8 cellular contexts compared by ENCODE assay signal in the genomic region with DNA sequence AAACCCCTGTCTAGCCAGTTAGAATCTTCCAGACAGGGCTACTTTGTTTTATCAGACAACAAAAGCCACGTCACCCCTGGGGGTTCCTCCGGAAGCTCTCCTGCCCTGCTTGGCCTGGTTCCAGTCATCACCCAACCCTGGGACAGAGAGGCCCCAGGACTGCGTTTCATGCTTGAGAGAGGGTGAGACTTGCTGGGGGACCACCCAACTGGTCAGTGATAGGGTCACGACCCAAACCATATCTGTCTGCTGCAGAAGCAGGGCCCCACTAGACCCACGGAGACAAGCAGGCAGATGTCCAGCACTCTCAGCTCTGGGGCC. TPM values are rescaled to one million over a fixed set of nuclear protein-coding genes. Genes with fewer than 3 reads are reported as not detected.
DNase-seq lines count a peak whose midpoint lies in the region; ATAC-seq and TF ChIP-seq lines count a peak whose summit lies in the region.

No MANE protein-coding gene starts in this region.

- H3K27ac ChIP-seq in iPS DF 6.9 (ENCODE audit: low read length), result no peak overlapping the region

- peak overlapping the region; percentile 75 for H3K4me3 Mint-ChIP-seq in activated naive CD8-positive, alpha-beta T cell treated with anti-CD3 and anti-CD28 coated beads, Interleukin-2, amount 10 ng/mL, durations not matched to agents 7 days and 5 days
- H3K4me3 Mint-ChIP-seq in stimulated activated memory B cell treated with anti-CD40 and anti-IgM and Interleukin-4, amounts not matched to agents 10 μg/mL and 1 μg/mL and 100 μg/mL, for 72 hours, result peak overlapping the region; percentile 73

- no CpG with 5 or more reads among the region's 5 CpGs for WGBS in iPS DF 6.9 (ENCODE audit: insufficient coverage, insufficient read length)

- ATAC-seq in activated naive CD8-positive, alpha-beta T cell treated with anti-CD3 and anti-CD28 coated beads, Interleukin-2, amount 10 ng/mL, durations not matched to agents 7 days and 5 days (ENCODE audit: low read depth), result no peak
- ATAC-seq in stimulated activated memory B cell treated with anti-CD40 and anti-IgM and Interleukin-4, amounts not matched to agents 10 μg/mL and 1 μg/mL and 100 μg/mL, for 72 hours, result no peak
- ATAC-seq in HG02588 (IDR thresholded peaks at IDR 0.05; ENCODE audit: unreplicated experiment), result no peak
- ATAC-seq in GM21825 (IDR thresholded peaks at IDR 0.05; ENCODE audit: unreplicated experiment), result no peak

- peaks cover 5% of the 10 kb centered on the region for H3K36me3 Mint-ChIP-seq in activated naive CD8-positive, alpha-beta T cell treated with anti-CD3 and anti-CD28 coated beads, Interleukin-2, amount 10 ng/mL, durations not matched to agents 7 days and 5 days
- H3K36me3 Mint-ChIP-seq in stimulated activated memory B cell treated with anti-CD40 and anti-IgM and Interleukin-4, amounts not matched to agents 10 μg/mL and 1 μg/mL and 100 μg/mL, for 72 hours, result peaks cover 2% of the 10 kb centered on the region

- no peaks in the 10 kb centered on the region for H3K27me3 ChIP-seq in iPS DF 6.9 (ENCODE audit: control insufficient read depth, insufficient read depth, low read length)

- DNase-seq in ELR (ENCODE audit: low read depth) (peak; percentile 80), LNCaP clone FGC (ENCODE audit: low read depth) (no peak), iPS DF 6.9 (ENCODE audit: low read depth, low spot score) (no peak), NCI-H526 treated with DMSO at 0.1 percent for 48 hours (lab: John Stamatoyannopoulos, UW) (no peak)
- DNase-seq in activated naive CD8-positive, alpha-beta T cell treated with anti-CD3 and anti-CD28 coated beads, Interleukin-2, amount 10 ng/mL, durations not matched to agents 7 days and 5 days, result peak; percentile 37

- no peaks in the 10 kb centered on the region for H3K27me3 Mint-ChIP-seq in activated naive CD8-positive, alpha-beta T cell treated with anti-CD3 and anti-CD28 coated beads, Interleukin-2, amount 10 ng/mL, durations not matched to agents 7 days and 5 days
- H3K27me3 Mint-ChIP-seq in stimulated activated memory B cell treated with anti-CD40 and anti-IgM and Interleukin-4, amounts not matched to agents 10 μg/mL and 1 μg/mL and 100 μg/mL, for 72 hours, result no peaks in the 10 kb centered on the region

- no peak for TF ChIP-seq CTCF in LNCaP clone FGC (IDR thresholded peaks at IDR 0.05; ENCODE audit: control insufficient read depth, extremely low read depth, insufficient read depth)

- peak overlapping the region; percentile 64 for H3K4me3 ChIP-seq in LNCaP clone FGC (ENCODE audit: low read depth, low read length)
- H3K4me3 ChIP-seq in iPS DF 6.9 (ENCODE audit: low read length), result peak overlapping the region; percentile 87; the same call in 1 of the 2 replicates

- no peaks in the 10 kb centered on the region for H3K9me3 Mint-ChIP-seq in activated naive CD8-positive, alpha-beta T cell treated with anti-CD3 and anti-CD28 coated beads, Interleukin-2, amount 10 ng/mL, durations not matched to agents 7 days and 5 days
- H3K9me3 Mint-ChIP-seq in stimulated activated memory B cell treated with anti-CD40 and anti-IgM and Interleukin-4, amounts not matched to agents 10 μg/mL and 1 μg/mL and 100 μg/mL, for 72 hours, result no peaks in the 10 kb centered on the region

- peaks cover 14% of the 10 kb centered on the region for H3K4me1 Mint-ChIP-seq in activated naive CD8-positive, alpha-beta T cell treated with anti-CD3 and anti-CD28 coated beads, Interleukin-2, amount 10 ng/mL, durations not matched to agents 7 days and 5 days
- peaks cover 32% of the 10 kb centered on the region for H3K4me1 Mint-ChIP-seq in stimulated activated memory B cell treated with anti-CD40 and anti-IgM and Interleukin-4, amounts not matched to agents 10 μg/mL and 1 μg/mL and 100 μg/mL, for 72 hours

- POLR2A ChIA-PET in activated naive CD8-positive, alpha-beta T cell treated with anti-CD3 and anti-CD28 coated beads, Interleukin-2, amount 10 ng/mL, durations not matched to agents 7 days and 5 days (lab: Charles Lee), result interaction anchor here (1.0 kb wide), 1 partner anchor 61 kb away, joined by 3 read pairs; no protein-coding TSS in a partner anchor

- peaks cover 18% of the 10 kb centered on the region for H3K36me3 ChIP-seq in iPS DF 6.9 (ENCODE audit: control insufficient read depth, insufficient read depth, low read length)

- no peaks in the 10 kb centered on the region for H3K9me3 ChIP-seq in iPS DF 6.9 (ENCODE audit: control insufficient read depth, insufficient read depth, low read length)

- peak overlapping the region; percentile 30 for H3K27ac Mint-ChIP-seq in activated naive CD8-positive, alpha-beta T cell treated with anti-CD3 and anti-CD28 coated beads, Interleukin-2, amount 10 ng/mL, durations not matched to agents 7 days and 5 days
- H3K27ac Mint-ChIP-seq in stimulated activated memory B cell treated with anti-CD40 and anti-IgM and Interleukin-4, amounts not matched to agents 10 μg/mL and 1 μg/mL and 100 μg/mL, for 72 hours, result peak overlapping the region; percentile 64

- 0 out of 2 replicates have a peak, but pooled peaks cover 7% of the 10 kb centered on the region for H3K4me1 ChIP-seq in iPS DF 6.9 (ENCODE audit: control insufficient read depth, insufficient read depth, low read length)

RNA-seq across cellular contexts. Expression of a gene that starts 1.2 kb away (rescaled TPM):
- 10 to 100 TPM; 22.3 to 28.7 TPM for total RNA-seq in activated naive CD8-positive, alpha-beta T cell treated with anti-CD3 and anti-CD28 coated beads, Interleukin-2, amount 10 ng/mL, durations not matched to agents 7 days and 5 days

RNA-seq across cellular contexts. Expression of a gene that starts 3.9 kb away (rescaled TPM):
- 10 to 100 TPM in 1 of 2 experiments, 1 to 10 TPM in 1; 8.5 to 12.8 TPM for total RNA-seq in activated naive CD8-positive, alpha-beta T cell treated with anti-CD3 and anti-CD28 coated beads, Interleukin-2, amount 10 ng/mL, durations not matched to agents 7 days and 5 days

RNA-seq across cellular contexts. Expression of a gene that starts 37.3 kb away (rescaled TPM):
- total RNA-seq in activated naive CD8-positive, alpha-beta T cell treated with anti-CD3 and anti-CD28 coated beads, Interleukin-2, amount 10 ng/mL, durations not matched to agents 7 days and 5 days, result 10 to 100 TPM; 10.5 to 13.0 TPM

Comparison
In these comparisons a context has a peak if more than half of its experiments do, and no peak if none do; other contexts are left out.
1. DNase-seq: peak in ELR (single experiment) and activated naive CD8-positive, alpha-beta T cell treated with anti-CD3 and anti-CD28 coated beads, Interleukin-2, amount 10 ng/mL, durations not matched to agents 7 days and 5 days (single experiment); none in LNCaP clone FGC (single experiment), iPS DF 6.9 (single experiment) and NCI-H526 treated with DMSO at 0.1 percent for 48 hours (single experiment).